Comparison of ENCODE assay signal across 1 cellular context in genomic region chr3:98530676-98531075, GRCh38.
TF ChIP-seq lines count a peak whose summit lies in the region.

No MANE protein-coding gene starts in this region.

TF ChIP-seq in SK-N-SH treated with all-trans-retinoic acid at 6 μM for 48 hours, 23 proteins besides CTCF, POLR2A, EP300 and RAD21 (continued from another document):
- TF ChIP-seq PPARA (CRISPR knock-in tag; IDR thresholded peaks at IDR 0.05; ENCODE audit: borderline replicate concordance) (no peak), SNAI2 (CRISPR knock-in tag; IDR thresholded peaks at IDR 0.05) (no peak), ZFP30 (CRISPR knock-in tag; IDR thresholded peaks at IDR 0.05) (no peak), RARB (CRISPR knock-in tag; IDR thresholded peaks at IDR 0.05) (no peak)
